ENCODE assay signal across 24 cellular contexts in the genomic region with DNA sequence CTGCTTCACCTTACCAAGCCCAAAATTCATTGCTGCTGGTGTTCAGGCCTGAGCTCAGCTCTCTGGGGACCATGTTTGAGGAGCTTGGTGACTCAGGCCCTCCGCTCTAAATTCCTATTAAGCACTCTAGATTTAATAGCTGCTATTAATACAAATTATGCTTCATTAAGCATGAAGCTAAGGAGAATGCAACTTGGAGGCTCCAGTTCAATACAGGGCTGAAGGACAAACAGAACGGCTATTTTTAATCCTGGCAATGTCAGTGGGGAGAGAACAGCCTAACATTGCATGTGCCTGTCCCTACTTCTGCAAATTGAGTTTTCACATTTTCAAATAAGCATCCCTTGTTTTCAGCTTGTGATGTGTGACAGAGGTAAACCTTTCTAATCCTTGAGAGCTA.
DNase-seq lines count a peak whose midpoint lies in the region; ATAC-seq lines count a peak whose summit lies in the region.
"Had no signal": no experiment of that assay in that cellular context is flagged by ENCODE, and none has a peak within 500 bp of the region (broad histone marks: within the 10 kb centered on the region; RNA-seq: fewer than 3 reads in every experiment).

No MANE protein-coding gene starts in this region.

- 41% methylated on average over 2 of the region's 2 CpGs for WGBS in right cardiac atrium

- no peaks in the 10 kb centered on the region for H3K27me3 ChIP-seq in right cardiac atrium (ENCODE audit: control insufficient read depth, insufficient read depth)
- H3K27me3 ChIP-seq: BLaER1, Peyer's patch had no signal

- intact Hi-C loops in Right ventricle myocardium superior (cut with DNase I): no loop called here
- intact Hi-C loops in right cardiac atrium (cut with DNase I): no loop called here
- intact Hi-C loops in left colon (cut with DNase I, micrococcal nuclease): no loop called here

- DNase-seq in DMS79 treated with DMSO at 0.1 percent for 48 hours (lab: John Stamatoyannopoulos, UW) (peak; percentile 99), NCI-H1105 (lab: John Stamatoyannopoulos, UW) (peak; percentile 75), Right ventricle myocardium superior (no peak), right cardiac atrium (peak in 1 of 3 donors; percentile 40), globus pallidus (ENCODE audit: low spot score) (no peak), left colon (no peak)
- DNase-seq: ACHN; Caco-2; CD4-positive, alpha-beta T cell; DMS 273 treated with DMSO at 0.1 percent for 48 hours; GOT3; HCEC 1CT; KBM-7; NCI-H1092; NCI-H2029; NCI-H2171; NCI-H345; NCI-H524 treated with DMSO at 0.1 percent for 48 hours; NCI-H82; Peyer's patch had no signal

- H3K9me3 ChIP-seq in right cardiac atrium (ENCODE audit: control insufficient read depth, low read length): no peaks in the 10 kb centered on the region
- H3K9me3 ChIP-seq: BLaER1, Caco-2, Peyer's patch, SJSA1 had no signal

- peaks cover 6% of the 10 kb centered on the region for H3K4me1 ChIP-seq in right cardiac atrium (ENCODE audit: control insufficient read depth, insufficient read depth, low read length)
- H3K4me1 ChIP-seq: BLaER1, Caco-2, Peyer's patch, SJSA1 had no signal

- no peak overlapping the region for H3K4me3 ChIP-seq in right cardiac atrium (ENCODE audit: low read length)
- H3K4me3 ChIP-seq: BLaER1, Peyer's patch, SJSA1 had no signal

- peak; percentile 81 for ATAC-seq in Right ventricle myocardium superior (ENCODE audit: poor library complexity)
- ATAC-seq in right cardiac atrium: peak; percentile 48 to 67
- no peak for ATAC-seq in GM21717 (IDR thresholded peaks at IDR 0.05; ENCODE audit: unreplicated experiment)
- ATAC-seq in left colon: no peak

- peak overlapping the region; percentile 88 for H3K27ac ChIP-seq in right cardiac atrium (ENCODE audit: low read length)
- H3K27ac ChIP-seq: BLaER1, HL-60, Peyer's patch, SJSA1 had no signal

Comparison
In these comparisons a context has a peak if more than half of its experiments do, and no peak if none do; other contexts are left out.
1. DNase-seq: peak in DMS79 treated with DMSO at 0.1 percent for 48 hours (single experiment) and NCI-H1105 (single experiment); none in Right ventricle myocardium superior (single experiment), globus pallidus (single experiment) and left colon (0 of 2).
2. ATAC-seq: peak in Right ventricle myocardium superior (single experiment) and right cardiac atrium (2 of 2); none in GM21717 (single experiment) and left colon (single experiment).